Comparison of ENCODE assay signal across 8 cellular contexts in genomic region chr7:33107136-33108066, GRCh38. TPM values are rescaled to one million over a fixed set of nuclear protein-coding genes. Genes with fewer than 3 reads are reported as not detected.
DNase-seq lines count a peak whose midpoint lies in the region; ATAC-seq and TF ChIP-seq lines count a peak whose summit lies in the region.

No MANE protein-coding gene starts in this region.

- H3K4me1 ChIP-seq in prostate gland (replicated peaks): peaks cover 5% of the 10 kb centered on the region

- DNase-seq in EH (ENCODE audit: low read depth) (peak; percentile 66), NCI-H345 (lab: John Stamatoyannopoulos, UW) (peak; percentile 36), head of caudate nucleus (peak in 28 of 42 donors; percentile 18 to 74 (median 44)), prostate gland (ENCODE audit: low spot score) (no peak), NK-92 (lab: John Stamatoyannopoulos, UW; ENCODE audit: unreplicated experiment) (no peak)
- DNase-seq in activated T-helper 2 cell treated with anti-CD3 and anti-CD28 coated beads, Interferon-gamma antibody, Interleukin-2, Interleukin-4, amounts not matched to agents 10 μg/mL and 5 μg/mL and 100 μg/mL, durations not matched to agents 14 hours and 24 hours and 36 hours (ENCODE audit: low spot score): peak; percentile 27

- H3K36me3 Mint-ChIP-seq in activated T-helper 2 cell treated with anti-CD3 and anti-CD28 coated beads, Interferon-gamma antibody, Interleukin-2, Interleukin-4, amounts not matched to agents 10 μg/mL and 5 μg/mL and 100 μg/mL, durations not matched to agents 14 hours and 24 hours and 36 hours (ENCODE audit: low read depth): peaks cover 12% of the 10 kb centered on the region

- peaks cover 28% of the 10 kb centered on the region for H3K4me1 Mint-ChIP-seq in activated T-helper 2 cell treated with anti-CD3 and anti-CD28 coated beads, Interferon-gamma antibody, Interleukin-2, Interleukin-4, amounts not matched to agents 10 μg/mL and 5 μg/mL and 100 μg/mL, durations not matched to agents 14 hours and 24 hours and 36 hours (ENCODE audit: low read depth)

- peak overlapping the region; percentile 49 for H3K27ac Mint-ChIP-seq in activated T-helper 2 cell treated with anti-CD3 and anti-CD28 coated beads, Interferon-gamma antibody, Interleukin-2, Interleukin-4, amounts not matched to agents 10 μg/mL and 5 μg/mL and 100 μg/mL, durations not matched to agents 14 hours and 24 hours and 36 hours

- H3K9me3 ChIP-seq in prostate gland: no peaks in the 10 kb centered on the region

- H3K27ac ChIP-seq in 22Rv1 (peak overlapping the region; percentile 55; the same call in 1 of the 2 replicates), prostate gland (no peak overlapping the region)

- ATAC-seq in HG02763 (IDR thresholded peaks at IDR 0.05; ENCODE audit: unreplicated experiment): peak; percentile 41

- H3K27me3 Mint-ChIP-seq in activated T-helper 2 cell treated with anti-CD3 and anti-CD28 coated beads, Interferon-gamma antibody, Interleukin-2, Interleukin-4, amounts not matched to agents 10 μg/mL and 5 μg/mL and 100 μg/mL, durations not matched to agents 14 hours and 24 hours and 36 hours (ENCODE audit: low read depth): peaks cover 16% of the 10 kb centered on the region

- intact Hi-C loops in activated T-helper 2 cell treated with anti-CD3 and anti-CD28 coated beads, Interferon-gamma antibody, Interleukin-2, Interleukin-4, amounts not matched to agents 10 μg/mL and 5 μg/mL and 100 μg/mL, durations not matched to agents 14 hours and 24 hours and 36 hours (cut with micrococcal nuclease): loop anchor here (1.0 to 10.0 kb wide), 6 partner anchors 150 to 615 kb away; partner anchors contain the start of genes FKBP9, KBTBD2 and LSM5
- intact Hi-C loops in head of caudate nucleus (cut with DNase I): loop anchor here (5.0 kb wide), 1 partner anchor 40 kb away; no protein-coding TSS in a partner anchor
- intact Hi-C loops in prostate gland (cut with DNase I): loop anchor here (2.0 to 5.0 kb wide), 3 partner anchors 45 to 307 kb away; partner anchors contain the start of gene NT5C3A

- TF ChIP-seq CTCF in 22Rv1 (IDR thresholded peaks at IDR 0.05) (peak; percentile 77), prostate gland (IDR thresholded peaks at IDR 0.05) (peak in 3 of 4 experiments; percentile 17 to 28 (median 27))

- no peaks in the 10 kb centered on the region for H3K9me3 Mint-ChIP-seq in activated T-helper 2 cell treated with anti-CD3 and anti-CD28 coated beads, Interferon-gamma antibody, Interleukin-2, Interleukin-4, amounts not matched to agents 10 μg/mL and 5 μg/mL and 100 μg/mL, durations not matched to agents 14 hours and 24 hours and 36 hours

- TF ChIP-seq POLR2A in prostate gland (IDR thresholded peaks at IDR 0.05): no peak

- peak overlapping the region; percentile 90 for H3K4me3 Mint-ChIP-seq in activated T-helper 2 cell treated with anti-CD3 and anti-CD28 coated beads, Interferon-gamma antibody, Interleukin-2, Interleukin-4, amounts not matched to agents 10 μg/mL and 5 μg/mL and 100 μg/mL, durations not matched to agents 14 hours and 24 hours and 36 hours (ENCODE audit: low read depth)

- WGBS in prostate gland: 42% methylated on average over 7 of the region's 7 CpGs

- H3K27me3 ChIP-seq in prostate gland (replicated peaks; ENCODE audit: insufficient read depth): no peaks in the 10 kb centered on the region

- no peak overlapping the region for H3K4me3 ChIP-seq in prostate gland

- peaks cover 0 to 3% of the 10 kb centered on the region in 2 donors for H3K36me3 ChIP-seq in prostate gland

RNA-seq across cellular contexts. Expression of gene RP9, which starts 1.8 kb away (rescaled TPM):
- total RNA-seq in activated T-helper 2 cell treated with anti-CD3 and anti-CD28 coated beads, Interferon-gamma antibody, Interleukin-2, Interleukin-4, amounts not matched to agents 10 μg/mL and 5 μg/mL and 100 μg/mL, durations not matched to agents 14 hours and 24 hours and 36 hours: 15.4 and 18.6 TPM in 2 replicates
- 10 to 100 TPM in 1 of 2 donors, 1 to 10 TPM in 1; 7.8 to 18.0 TPM for total RNA-seq in prostate gland

RNA-seq across cellular contexts. Expression of gene BBS9, which starts 22.0 kb away (rescaled TPM):
- total RNA-seq in activated T-helper 2 cell treated with anti-CD3 and anti-CD28 coated beads, Interferon-gamma antibody, Interleukin-2, Interleukin-4, amounts not matched to agents 10 μg/mL and 5 μg/mL and 100 μg/mL, durations not matched to agents 14 hours and 24 hours and 36 hours: 4.8 and 6.8 TPM in 2 replicates
- 10 to 100 TPM; 19.6 to 36.8 TPM for total RNA-seq in prostate gland

RNA-seq across cellular contexts. Expression of gene NT5C3A, which starts 44.8 kb away (rescaled TPM):
- 30.0 and 33.3 TPM in 2 replicates for total RNA-seq in activated T-helper 2 cell treated with anti-CD3 and anti-CD28 coated beads, Interferon-gamma antibody, Interleukin-2, Interleukin-4, amounts not matched to agents 10 μg/mL and 5 μg/mL and 100 μg/mL, durations not matched to agents 14 hours and 24 hours and 36 hours
- 10 to 100 TPM; 16.9 to 23.9 TPM for total RNA-seq in prostate gland

Comparison
In these comparisons a context has a peak if more than half of its experiments do, and no peak if none do; other contexts are left out.
1. DNase-seq: peak in EH (single experiment), NCI-H345 (single experiment), activated T-helper 2 cell treated with anti-CD3 and anti-CD28 coated beads, Interferon-gamma antibody, Interleukin-2, Interleukin-4, amounts not matched to agents 10 μg/mL and 5 μg/mL and 100 μg/mL, durations not matched to agents 14 hours and 24 hours and 36 hours (single experiment) and head of caudate nucleus (28 of 42); none in prostate gland (single experiment) and NK-92 (single experiment).